31 cellular contexts compared by ENCODE assay signal in the genomic region with DNA sequence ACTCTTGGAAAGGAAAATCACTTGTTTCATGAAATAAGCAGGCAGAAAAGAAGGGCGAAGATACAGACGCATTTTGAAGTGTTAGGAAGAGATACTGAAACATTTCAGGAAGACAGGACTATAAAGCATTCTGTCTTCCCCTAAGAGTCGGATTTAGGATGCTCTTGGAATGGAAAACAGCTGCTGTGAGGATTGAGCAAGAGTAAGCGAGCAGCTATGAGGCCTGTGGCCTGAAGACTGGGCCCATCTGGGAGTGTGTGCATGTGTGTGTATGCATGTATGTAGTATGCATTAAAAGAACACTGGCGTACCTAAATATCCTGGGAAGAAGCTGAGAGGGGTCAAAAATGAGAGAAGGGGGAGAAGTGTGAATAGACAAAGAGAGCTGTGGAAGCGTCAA.
DNase-seq lines count a peak whose midpoint lies in the region; ATAC-seq, FAIRE-seq and TF ChIP-seq lines count a peak whose summit lies in the region.
"Had no signal": no experiment of that assay in that cellular context is flagged by ENCODE, and none has a peak within 500 bp of the region (broad histone marks: within the 10 kb centered on the region; RNA-seq: fewer than 3 reads in every experiment).

No MANE protein-coding gene starts in this region.

- no peak for TF ChIP-seq RAD21 in IMR-90 (IDR thresholded peaks at IDR 0.05; ENCODE audit: low read length)

- H3K4me2 ChIP-seq in IMR-90 (ENCODE audit: low read depth, low read length) (no peak overlapping the region), astrocyte (ENCODE audit: low read length) (no peak overlapping the region)

- H3K9me3 ChIP-seq in IMR-90 (ENCODE audit: control insufficient read depth, insufficient read depth, low read length) = no peaks in the 10 kb centered on the region
- no peaks in the 10 kb centered on the region for H3K9me3 ChIP-seq in astrocyte (ENCODE audit: insufficient read depth, low read depth, low read length)
- H3K9me3 ChIP-seq: left ventricle myocardium inferior, stomach, thyroid gland had no signal

- no peak overlapping the region for H2BK20ac ChIP-seq in IMR-90 (ENCODE audit: low read depth, low read length)

- no peak overlapping the region for H3K56ac ChIP-seq in IMR-90 (ENCODE audit: extremely low read depth, insufficient read depth, low read length)

- CTCF ChIA-PET in IMR-90 (lab: Yijun Ruan, JAX) = no interaction called here
- CTCF ChIA-PET in activated CD4-positive, alpha-beta T cell treated with anti-CD3 and anti-CD28 coated beads for 36 hours (lab: Charles Lee) = no interaction called here

- dilution Hi-C loops in IMR-90 (cut with HindIII; ENCODE audit: low sequenced_read_pairs, unreplicated experiment) = no loop called here

- no peak overlapping the region for H2AK5ac ChIP-seq in IMR-90 (ENCODE audit: low read depth, low read length)

- H3K4me3 ChIP-seq in IMR-90 (ENCODE audit: insufficient read depth, low read depth, low read length) (no peak overlapping the region), astrocyte (ENCODE audit: insufficient read depth, low read depth, low read length) (no peak overlapping the region), foreskin fibroblast (ENCODE audit: low read depth in 1 of 2, low read length in 2 of 2) (no peak overlapping the region)
- H3K4me3 ChIP-seq: left ventricle myocardium inferior, stomach, thyroid gland had no signal

- FAIRE-seq in astrocyte (lab: Jason Lieb, UNC) = peak; percentile 55

- H3K27me3 ChIP-seq in IMR-90 (ENCODE audit: control insufficient read depth, insufficient read depth, low read length) (no peaks in the 10 kb centered on the region), astrocyte (ENCODE audit: insufficient read depth, low read length) (no peaks in the 10 kb centered on the region)
- H3K27me3 ChIP-seq: brain microvascular endothelial cell, stomach, thyroid gland had no signal

- no peak overlapping the region for H4K8ac ChIP-seq in IMR-90 (ENCODE audit: low read depth in 2 of 2, low read length in 2 of 2)

- TF ChIP-seq CTCF in IMR-90 (conservative IDR thresholded peaks at IDR 0.05; ENCODE audit: low read depth, low read length) (no peak), astrocyte (IDR thresholded peaks at IDR 0.05; ENCODE audit: insufficient read depth, low read depth, low read length) (no peak), foreskin fibroblast (IDR thresholded peaks at IDR 0.05; ENCODE audit: low read depth, low read length) (no peak)

- no peaks in the 10 kb centered on the region for H3K36me3 Mint-ChIP-seq in astrocyte (ENCODE audit: low read depth, unreplicated experiment)
- H3K36me3 Mint-ChIP-seq in activated CD4-positive, alpha-beta T cell treated with anti-CD3 and anti-CD28 coated beads for 36 hours (ENCODE audit: low read depth) = no peaks in the 10 kb centered on the region
- H3K36me3 Mint-ChIP-seq: CD14-positive monocyte had no signal

- H2AFZ ChIP-seq in IMR-90 (replicated peaks; ENCODE audit: low read length, poor library complexity) = no peak overlapping the region
- H2AFZ ChIP-seq in astrocyte (ENCODE audit: low read depth, low read length) = no peak overlapping the region

- H3K27ac ChIP-seq in IMR-90 (ENCODE audit: insufficient read depth, low read length) (no peak overlapping the region), astrocyte (ENCODE audit: low read depth, low read length) (no peak overlapping the region)
- H3K27ac ChIP-seq: brain microvascular endothelial cell, left ventricle myocardium inferior, stomach, thyroid gland had no signal

- peak; percentile 19 for DNase-seq in IMR-90
- no peak for DNase-seq in astrocyte (ENCODE audit: low read depth)
- DNase-seq in foreskin fibroblast = peak; percentile 63 to 87
- no peak for DNase-seq in NCI-H146 (lab: John Stamatoyannopoulos, UW)
- no peak for DNase-seq in activated CD4-positive, alpha-beta T cell treated with anti-CD3 and anti-CD28 coated beads for 36 hours
- no peak for DNase-seq in NCI-H2081 treated with DMSO at 0.1 percent for 48 hours (lab: John Stamatoyannopoulos, UW)
- DNase-seq in NCI-H2196 treated with DMSO at 0.1 percent for 48 hours (lab: John Stamatoyannopoulos, UW; ENCODE audit: unreplicated experiment) = no peak
- DNase-seq: activated CD4-positive, alpha-beta memory T cell treated with anti-CD3 and anti-CD28 coated beads, Interleukin-2, amount 10 ng/mL, durations not matched to agents 7 days and 5 days; activated CD4-positive, alpha-beta T cell treated with anti-CD3 and anti-CD28 coated beads for 1 hour; activated CD8-positive, alpha-beta memory T cell treated with anti-CD3 and anti-CD28 coated beads, Interleukin-2, amount 50 U/mL, for 4 hours; activated naive CD4-positive, alpha-beta T cell treated with anti-CD3 and anti-CD28 coated beads for 36 hours; amniotic stem cell; brain microvascular endothelial cell; DMS79; islet precursor cell; left ventricle myocardium inferior; mesendoderm; NCI-H1092; NCI-H187; NCI-H69; posterior cingulate gyrus; right cardiac atrium; Right ventricle myocardium superior; stimulated activated CD4-positive, alpha-beta T cell treated with anti-CD3 and anti-CD28 coated beads, Interleukin-12 subunit alpha, Interleukin-12 subunit beta, amount 100 ng/mL, for 4 hours; stimulated activated CD4-positive, alpha-beta T cell treated with anti-CD3 and anti-CD28 coated beads, Interleukin-2, amount 100 ng/mL, for 48 hours; stomach; T-helper 17 cell; thyroid gland had no signal

- no peak overlapping the region for H3K14ac ChIP-seq in IMR-90 (replicated peaks; ENCODE audit: low read depth, low read length)

- H3K9ac ChIP-seq in IMR-90 (ENCODE audit: low read depth, low read length) = no peak overlapping the region
- H3K9ac ChIP-seq in astrocyte (ENCODE audit: low read length) = no peak overlapping the region

- no peak for TF ChIP-seq POLR2A in IMR-90 (IDR thresholded peaks at IDR 0.05; ENCODE audit: low read depth, low read length)

- no peaks in the 10 kb centered on the region for H3K79me1 ChIP-seq in IMR-90 (ENCODE audit: low read depth in 1 of 2, low read length in 2 of 2)

- no TSS peak for BruUV-seq in IMR-90 (replicated peaks; lab: Mats Ljungman, UMichigan)

- no peaks in the 10 kb centered on the region for H3K36me3 ChIP-seq in IMR-90 (ENCODE audit: control insufficient read depth, insufficient read depth, low read length)
- H3K36me3 ChIP-seq in astrocyte (ENCODE audit: insufficient read depth, low read length) = no peaks in the 10 kb centered on the region
- H3K36me3 ChIP-seq: brain microvascular endothelial cell, left ventricle myocardium inferior, stomach, thyroid gland had no signal

- H3K27me3 Mint-ChIP-seq in astrocyte (ENCODE audit: low read depth, unreplicated experiment) = no peaks in the 10 kb centered on the region
- H3K27me3 Mint-ChIP-seq in activated CD4-positive, alpha-beta T cell treated with anti-CD3 and anti-CD28 coated beads for 36 hours = peaks cover 2% of the 10 kb centered on the region

- 0 out of 2 replicates have a peak overlapping the region, but pooled peaks have one; percentile 12 for H3K23ac ChIP-seq in IMR-90 (ENCODE audit: low read depth, low read length)

- POLR2A ChIA-PET in IMR-90 (lab: Charles Lee; ENCODE audit: unreplicated experiment) = no interaction called here
- POLR2A ChIA-PET in activated CD4-positive, alpha-beta T cell treated with anti-CD3 and anti-CD28 coated beads for 36 hours (lab: Charles Lee) = no interaction called here

- no peak overlapping the region for H2BK5ac ChIP-seq in IMR-90 (ENCODE audit: low read depth, low read length, poor library complexity, severe bottlenecking)

- no peak overlapping the region for H3K4ac ChIP-seq in IMR-90 (ENCODE audit: low read depth, low read length)

- H3K9me1 ChIP-seq in IMR-90 (ENCODE audit: insufficient read depth, low read length) = no peaks in the 10 kb centered on the region

- peaks cover 1% of the 10 kb centered on the region for H3K4me1 Mint-ChIP-seq in astrocyte (ENCODE audit: low read depth, unreplicated experiment)
- no peaks in the 10 kb centered on the region for H3K4me1 Mint-ChIP-seq in activated CD4-positive, alpha-beta T cell treated with anti-CD3 and anti-CD28 coated beads for 36 hours

- H3K27ac Mint-ChIP-seq in astrocyte (ENCODE audit: unreplicated experiment) = no peak overlapping the region
- no peak overlapping the region for H3K27ac Mint-ChIP-seq in activated CD4-positive, alpha-beta T cell treated with anti-CD3 and anti-CD28 coated beads for 36 hours
- H3K27ac Mint-ChIP-seq: activated CD4-positive, alpha-beta memory T cell treated with anti-CD3 and anti-CD28 coated beads, Interleukin-2, amount 10 ng/mL, durations not matched to agents 7 days and 5 days; activated naive CD4-positive, alpha-beta T cell treated with anti-CD3 and anti-CD28 coated beads for 36 hours; CD14-positive monocyte; T-helper 17 cell had no signal

- in situ Hi-C loops in IMR-90 (cut with MboI; ENCODE audit: low sequenced_read_pairs) = no loop called here

- no peak overlapping the region for H3K18ac ChIP-seq in IMR-90 (ENCODE audit: low read depth, low read length)

- no peaks in the 10 kb centered on the region for H3K4me1 ChIP-seq in IMR-90 (ENCODE audit: control insufficient read depth, insufficient read depth, low read length)
- no peaks in the 10 kb centered on the region for H3K4me1 ChIP-seq in astrocyte (ENCODE audit: insufficient read depth, low read length)
- H3K4me1 ChIP-seq: left ventricle myocardium inferior, stomach, thyroid gland had no signal

- H4K5ac ChIP-seq in IMR-90 (ENCODE audit: low read depth, low read length) = no peak overlapping the region

- H2BK15ac ChIP-seq in IMR-90 (ENCODE audit: low read depth, low read length) = no peak overlapping the region

- no peaks in the 10 kb centered on the region for H3K79me2 ChIP-seq in astrocyte (ENCODE audit: insufficient read depth, low read length)

- ATAC-seq in IMR-90 (ENCODE audit: low read depth) = peak; percentile 44
- ATAC-seq in activated CD4-positive, alpha-beta T cell treated with anti-CD3 and anti-CD28 coated beads for 36 hours = no peak
- ATAC-seq: Panc1, right cardiac atrium, SK-N-SH treated with all-trans-retinoic acid at 6 μM for 48 hours, T-helper 17 cell had no signal

- no peak overlapping the region for H2BK120ac ChIP-seq in IMR-90 (ENCODE audit: low read depth, low read length)

- H4K91ac ChIP-seq in IMR-90 (ENCODE audit: insufficient read depth, low read depth, low read length) = no peak overlapping the region

- H4K20me1 ChIP-seq in IMR-90 (ENCODE audit: insufficient read depth, low read length) (no peaks in the 10 kb centered on the region), astrocyte (ENCODE audit: insufficient read depth, low read length) (no peaks in the 10 kb centered on the region)

- H2AK9ac ChIP-seq in IMR-90 (replicated peaks; ENCODE audit: low read depth, low read length, poor library complexity) = no peak overlapping the region

- intact Hi-C loops in IMR-90 (cut with micrococcal nuclease) = no loop called here
- intact Hi-C loops in activated CD4-positive, alpha-beta T cell treated with anti-CD3 and anti-CD28 coated beads for 36 hours (cut with DNase I, micrococcal nuclease) = no loop called here

- H3K9me3 Mint-ChIP-seq in astrocyte (ENCODE audit: unreplicated experiment) = no peaks in the 10 kb centered on the region
- no peaks in the 10 kb centered on the region for H3K9me3 Mint-ChIP-seq in activated CD4-positive, alpha-beta T cell treated with anti-CD3 and anti-CD28 coated beads for 36 hours (ENCODE audit: low read depth)
- H3K9me3 Mint-ChIP-seq: activated CD4-positive, alpha-beta memory T cell treated with anti-CD3 and anti-CD28 coated beads, Interleukin-2, amount 10 ng/mL, durations not matched to agents 7 days and 5 days; activated naive CD4-positive, alpha-beta T cell treated with anti-CD3 and anti-CD28 coated beads for 36 hours; CD14-positive monocyte had no signal

- WGBS in IMR-90 (ENCODE audit: extremely low coverage in 2 of 2, insufficient read length in 1 of 2), 2 experiments = 48% methylated on average over 4 of the region's 6 CpGs; no CpG with 5 or more reads in 1 of the 2 experiments

- no peak overlapping the region for H3K4me3 Mint-ChIP-seq in astrocyte (ENCODE audit: unreplicated experiment)
- H3K4me3 Mint-ChIP-seq in activated CD4-positive, alpha-beta T cell treated with anti-CD3 and anti-CD28 coated beads for 36 hours = no peak overlapping the region
- H3K4me3 Mint-ChIP-seq: activated CD4-positive, alpha-beta memory T cell treated with anti-CD3 and anti-CD28 coated beads, Interleukin-2, amount 10 ng/mL, durations not matched to agents 7 days and 5 days; activated naive CD4-positive, alpha-beta T cell treated with anti-CD3 and anti-CD28 coated beads for 36 hours; CD14-positive monocyte; T-helper 17 cell had no signal

Comparison
In these comparisons a context has a peak if more than half of its experiments do, and no peak if none do; other contexts are left out.
1. DNase-seq: peak in IMR-90 (single experiment) and foreskin fibroblast (2 of 2); none in astrocyte (single experiment), NCI-H146 (single experiment), activated CD4-positive, alpha-beta T cell treated with anti-CD3 and anti-CD28 coated beads for 36 hours (single experiment), NCI-H2081 treated with DMSO at 0.1 percent for 48 hours (single experiment) and NCI-H2196 treated with DMSO at 0.1 percent for 48 hours (single experiment).